Comparison of ENCODE assay signal across 31 cellular contexts in genomic region chr1:85317580-85317979, GRCh38.
"Had no signal": no experiment of that assay in that cellular context is flagged by ENCODE, and none has a peak within 500 bp of the region (broad histone marks: within the 10 kb centered on the region; RNA-seq: fewer than 3 reads in every experiment).

No MANE protein-coding gene starts in this region.

- FAIRE-seq: bronchial epithelial cell, RCC 7860 had no signal

- H3K27ac ChIP-seq: KMS-11, RWPE1, VCaP had no signal

- H3K9ac ChIP-seq: KMS-11 had no signal

- H3K36me3 Mint-ChIP-seq: activated CD4-positive, alpha-beta memory T cell treated with anti-CD3 and anti-CD28 coated beads for 36 hours; activated naive CD4-positive, alpha-beta T cell treated with anti-CD3 and anti-CD28 coated beads, Interleukin-2, amount 10 ng/mL, durations not matched to agents 7 days and 5 days; T-cell had no signal

- H3K27me3 Mint-ChIP-seq: activated B cell treated with CpG ODN at 0.5 μM for 24 hours had no signal

- ATAC-seq: activated naive CD8-positive, alpha-beta T cell treated with anti-CD3 and anti-CD28 coated beads, Interleukin-2, amount 50 U/mL, for 24 hours; activated T-cell treated with anti-CD3 and anti-CD28 coated beads, Interleukin-2, amount 50 U/mL, for 4 hours; PC-3; T-cell; T-helper 17 cell had no signal

- H3K27ac Mint-ChIP-seq: activated B cell treated with CpG ODN at 0.5 μM for 24 hours; activated CD4-positive, alpha-beta memory T cell treated with anti-CD3 and anti-CD28 coated beads for 36 hours; activated naive CD4-positive, alpha-beta T cell treated with anti-CD3 and anti-CD28 coated beads, Interleukin-2, amount 10 ng/mL, durations not matched to agents 7 days and 5 days; activated naive CD8-positive, alpha-beta T cell; activated naive CD8-positive, alpha-beta T cell treated with anti-CD3 and anti-CD28 coated beads, Interleukin-2, amount 50 U/mL, for 24 hours; T-cell; T-helper 17 cell had no signal

- H3K4me1 Mint-ChIP-seq: activated B cell treated with CpG ODN at 0.5 μM for 24 hours; activated naive CD4-positive, alpha-beta T cell treated with anti-CD3 and anti-CD28 coated beads, Interleukin-2, amount 10 ng/mL, durations not matched to agents 7 days and 5 days had no signal

- H3K4me3 Mint-ChIP-seq: activated B cell treated with CpG ODN at 0.5 μM for 24 hours; activated CD4-positive, alpha-beta memory T cell treated with anti-CD3 and anti-CD28 coated beads for 36 hours; activated naive CD4-positive, alpha-beta T cell treated with anti-CD3 and anti-CD28 coated beads, Interleukin-2, amount 10 ng/mL, durations not matched to agents 7 days and 5 days; activated naive CD8-positive, alpha-beta T cell; activated naive CD8-positive, alpha-beta T cell treated with anti-CD3 and anti-CD28 coated beads, Interleukin-2, amount 50 U/mL, for 24 hours; activated T-cell treated with anti-CD3 and anti-CD28 coated beads, Interleukin-2, amount 50 U/mL, for 4 hours; T-cell; T-helper 17 cell had no signal

- H3K9me3 Mint-ChIP-seq: activated B cell treated with CpG ODN at 0.5 μM for 24 hours; activated CD4-positive, alpha-beta memory T cell treated with anti-CD3 and anti-CD28 coated beads for 36 hours; activated naive CD4-positive, alpha-beta T cell treated with anti-CD3 and anti-CD28 coated beads, Interleukin-2, amount 10 ng/mL, durations not matched to agents 7 days and 5 days; activated naive CD8-positive, alpha-beta T cell treated with anti-CD3 and anti-CD28 coated beads, Interleukin-2, amount 50 U/mL, for 24 hours; activated T-cell treated with anti-CD3 and anti-CD28 coated beads, Interleukin-2, amount 50 U/mL, for 4 hours; brain; T-cell had no signal

- DNase-seq: activated B cell treated with CpG ODN at 0.5 μM for 24 hours; activated CD4-positive, alpha-beta memory T cell treated with anti-CD3 and anti-CD28 coated beads for 36 hours; activated CD4-positive, alpha-beta T cell treated with anti-CD3 and anti-CD28 coated beads for 4 hours; activated CD4-positive, alpha-beta T cell treated with anti-CD3 and anti-CD28 coated beads, Interleukin-2, amount 50 U/mL, for 1 hour; activated CD4-positive, CD25-positive, alpha-beta regulatory T cell treated with anti-CD3 and anti-CD28 coated beads, Interleukin-2, amount 50 U/mL, for 72 hours; activated CD8-positive, alpha-beta memory T cell treated with anti-CD3 and anti-CD28 coated beads, Interleukin-2, amount 50 U/mL, for 4 hours; activated effector memory CD4-positive, alpha-beta T cell treated with Interleukin-2 at 50 U/mL for 16 hours; activated naive CD4-positive, alpha-beta T cell treated with anti-CD3 and anti-CD28 coated beads, Interleukin-2, amount 10 ng/mL, durations not matched to agents 7 days and 5 days; activated naive CD8-positive, alpha-beta T cell treated with anti-CD3 and anti-CD28 coated beads, Interleukin-2, amount 50 U/mL, for 24 hours; activated T-cell treated with anti-CD3 and anti-CD28 coated beads for 4 hours; activated T-cell treated with anti-CD3 and anti-CD28 coated beads, Interleukin-2, amount 50 U/mL, for 4 hours; anterior cingulate cortex; central memory CD4-positive, alpha-beta T cell; NCI-H1092 treated with DMSO at 0.1 percent for 48 hours; NCI-H1417; NCI-H146; NCI-H187 treated with DMSO at 0.1 percent for 48 hours; NCI-H2081; NCI-H345; NCI-H524 treated with DMSO at 0.1 percent for 48 hours; PC-3; Right ventricle myocardium superior; T-cell; T-helper 17 cell had no signal
